17 cellular contexts compared by ENCODE assay signal in the genomic region with DNA sequence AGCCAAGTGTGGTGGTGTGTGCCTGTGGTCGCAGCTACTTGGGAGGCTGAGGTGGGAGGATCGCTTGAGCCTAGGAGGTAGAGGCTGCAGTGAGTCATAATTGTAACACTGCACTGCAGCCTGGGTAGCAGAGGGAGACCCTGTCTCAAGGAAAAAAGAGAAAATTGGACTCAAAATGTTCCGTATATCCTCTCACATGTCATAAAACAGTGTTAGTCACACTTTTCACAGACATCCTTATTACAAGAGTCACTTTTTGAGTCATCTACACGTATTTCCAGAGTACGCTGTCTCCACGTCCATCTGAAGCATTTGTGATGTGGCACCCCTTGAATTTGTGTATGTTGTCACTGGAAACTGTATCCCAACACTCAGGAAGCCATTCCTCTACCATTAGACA.
DNase-seq lines count a peak whose midpoint lies in the region; ATAC-seq and TF ChIP-seq lines count a peak whose summit lies in the region.
"Had no signal": no experiment of that assay in that cellular context is flagged by ENCODE, and none has a peak within 500 bp of the region (broad histone marks: within the 10 kb centered on the region; RNA-seq: fewer than 3 reads in every experiment).

No MANE protein-coding gene starts in this region.

- in situ Hi-C loops in Panc1 (cut with HindIII; ENCODE audit: low pct_unique_long_range_greater_than_20kb, low sequenced_read_pairs), result no loop called here

- POLR2A ChIA-PET in Panc1 (lab: Charles Lee), result no interaction called here

- H3K4me1 ChIP-seq in Panc1 (ENCODE audit: control insufficient read depth, insufficient read depth, low read length), result no peaks in the 10 kb centered on the region; the same call in 1 of the 2 replicates
- H3K4me1 ChIP-seq: HAP-1 had no signal

- no peak for DNase-seq in activated naive CD4-positive, alpha-beta T cell treated with anti-CD3 and anti-CD28 coated beads, Interleukin-2, amount 50 U/mL, for 72 hours (ENCODE audit: low spot score in 2 of 2)
- DNase-seq in activated naive CD4-positive, alpha-beta T cell treated with anti-CD3 and anti-CD28 coated beads for 36 hours, result no peak
- DNase-seq in Panc1 (ENCODE audit: low read depth, low spot score), result peak; percentile 42
- DNase-seq in dermis blood vessel endothelial cell, result peak; percentile 71
- DNase-seq in stimulated activated naive B cell treated with anti-CD40 and anti-IgM and Interleukin-4, amounts not matched to agents 10 μg/mL and 1 μg/mL and 100 μg/mL, for 72 hours, result no peak
- no peak for DNase-seq in ecto neural progenitor cell (ENCODE audit: low spot score)
- DNase-seq in left ventricle myocardium superior, result no peak
- DNase-seq: activated CD8-positive, alpha-beta memory T cell treated with anti-CD3 and anti-CD28 coated beads, Interleukin-2, amount 50 U/mL, for 4 hours; MV-4-11; NCI-H82; stimulated activated CD4-positive, alpha-beta T cell treated with anti-CD3 and anti-CD28 coated beads, Interleukin-2, amount 100 ng/mL, for 24 hours; stomach had no signal

- intact Hi-C loops in activated naive CD4-positive, alpha-beta T cell treated with anti-CD3 and anti-CD28 coated beads for 36 hours (cut with micrococcal nuclease), result no loop called here
- intact Hi-C loops in Panc1 (cut with micrococcal nuclease; ENCODE audit: unreplicated experiment), result no loop called here
- intact Hi-C loops in left ventricle myocardium superior (cut with micrococcal nuclease), result no loop called here

- peaks cover 2% of the 10 kb centered on the region for H3K4me1 Mint-ChIP-seq in activated naive CD4-positive, alpha-beta T cell treated with anti-CD3 and anti-CD28 coated beads for 36 hours (ENCODE audit: low read depth)
- peaks cover 49 to 58% of the 10 kb centered on the region in 2 donors for H3K4me1 Mint-ChIP-seq in stimulated activated naive B cell treated with anti-CD40 and anti-IgM and Interleukin-4, amounts not matched to agents 10 μg/mL and 1 μg/mL and 100 μg/mL, for 72 hours

- no peak overlapping the region for H3K4me3 Mint-ChIP-seq in activated naive CD4-positive, alpha-beta T cell treated with anti-CD3 and anti-CD28 coated beads for 36 hours
- H3K4me3 Mint-ChIP-seq in stimulated activated naive B cell treated with anti-CD40 and anti-IgM and Interleukin-4, amounts not matched to agents 10 μg/mL and 1 μg/mL and 100 μg/mL, for 72 hours, result no peak overlapping the region

- no peak for TF ChIP-seq CTCF in Panc1 (IDR thresholded peaks at IDR 0.05)

- no peak overlapping the region for H3K27ac Mint-ChIP-seq in activated naive CD4-positive, alpha-beta T cell treated with anti-CD3 and anti-CD28 coated beads, Interleukin-2, amount 50 U/mL, for 72 hours
- H3K27ac Mint-ChIP-seq in activated naive CD4-positive, alpha-beta T cell treated with anti-CD3 and anti-CD28 coated beads for 36 hours, result no peak overlapping the region
- peak overlapping the region; percentile 47 for H3K27ac Mint-ChIP-seq in stimulated activated naive B cell treated with anti-CD40 and anti-IgM and Interleukin-4, amounts not matched to agents 10 μg/mL and 1 μg/mL and 100 μg/mL, for 72 hours

- CTCF ChIA-PET in activated naive CD4-positive, alpha-beta T cell treated with anti-CD3 and anti-CD28 coated beads for 36 hours (lab: Charles Lee), result no interaction called here
- CTCF ChIA-PET in Panc1 (lab: Charles Lee), result no interaction called here

- H3K27me3 ChIP-seq in Panc1 (ENCODE audit: control insufficient read depth, insufficient read depth, low read length), result no peaks in the 10 kb centered on the region
- H3K27me3 ChIP-seq: BLaER1 treated with 17β-estradiol and CSF1 and Interleukin-3, amounts not matched to agents 10 nM and 100 nM; cardiac muscle cell; stomach had no signal

- TSS peak; percentile 14 for BruUV-seq in Panc1 (replicated peaks; lab: Mats Ljungman, UMichigan)

- H3K36me3 ChIP-seq in Panc1 (ENCODE audit: control insufficient read depth, insufficient read depth, low read length), result no peaks in the 10 kb centered on the region
- H3K36me3 ChIP-seq: cardiac muscle cell, HAP-1, stomach had no signal

- H3K9me3 Mint-ChIP-seq in activated naive CD4-positive, alpha-beta T cell treated with anti-CD3 and anti-CD28 coated beads, Interleukin-2, amount 50 U/mL, for 72 hours, result no peaks in the 10 kb centered on the region
- H3K9me3 Mint-ChIP-seq in activated naive CD4-positive, alpha-beta T cell treated with anti-CD3 and anti-CD28 coated beads for 36 hours, result peaks cover 3% of the 10 kb centered on the region
- H3K9me3 Mint-ChIP-seq in stimulated activated naive B cell treated with anti-CD40 and anti-IgM and Interleukin-4, amounts not matched to agents 10 μg/mL and 1 μg/mL and 100 μg/mL, for 72 hours, result peaks cover 2 to 3% of the 10 kb centered on the region in 2 donors

- no peak overlapping the region for H3K4me3 ChIP-seq in Panc1 (ENCODE audit: low read depth in 2 of 2, low read length in 2 of 2)
- H3K4me3 ChIP-seq: BLaER1 treated with 17β-estradiol and CSF1 and Interleukin-3, amounts not matched to agents 10 nM and 100 nM; cardiac muscle cell; HAP-1; stomach had no signal

- ATAC-seq in activated naive CD4-positive, alpha-beta T cell treated with anti-CD3 and anti-CD28 coated beads, Interleukin-2, amount 50 U/mL, for 72 hours, result peak; percentile 88 to 93
- ATAC-seq in Panc1 (peak; percentile 51; the same call in 1 of the 2 replicates), HG03460 (IDR thresholded peaks at IDR 0.05; ENCODE audit: unreplicated experiment) (no peak), left ventricle myocardium superior (no peak)
- ATAC-seq in stimulated activated naive B cell treated with anti-CD40 and anti-IgM and Interleukin-4, amounts not matched to agents 10 μg/mL and 1 μg/mL and 100 μg/mL, for 72 hours (replicated peaks), result peak in 1 of 2 donors; percentile 41
- ATAC-seq: left lobe of liver had no signal

- no peaks in the 10 kb centered on the region for H3K27me3 Mint-ChIP-seq in activated naive CD4-positive, alpha-beta T cell treated with anti-CD3 and anti-CD28 coated beads for 36 hours (ENCODE audit: low read depth)
- H3K27me3 Mint-ChIP-seq in stimulated activated naive B cell treated with anti-CD40 and anti-IgM and Interleukin-4, amounts not matched to agents 10 μg/mL and 1 μg/mL and 100 μg/mL, for 72 hours, result no peaks in the 10 kb centered on the region

- H3K9me3 ChIP-seq in Panc1 (ENCODE audit: control insufficient read depth, insufficient read depth, low read depth, low read length), result no peaks in the 10 kb centered on the region
- H3K9me3 ChIP-seq: stomach had no signal

- no peak overlapping the region for H3K27ac ChIP-seq in Panc1 (ENCODE audit: low read length)
- H3K27ac ChIP-seq: BLaER1 treated with 17β-estradiol and CSF1 and Interleukin-3, amounts not matched to agents 10 nM and 100 nM; cardiac muscle cell; stomach had no signal

- peaks cover 0 to 5% of the 10 kb centered on the region in 2 donors for H3K36me3 Mint-ChIP-seq in activated naive CD4-positive, alpha-beta T cell treated with anti-CD3 and anti-CD28 coated beads, Interleukin-2, amount 50 U/mL, for 72 hours
- no peaks in the 10 kb centered on the region for H3K36me3 Mint-ChIP-seq in activated naive CD4-positive, alpha-beta T cell treated with anti-CD3 and anti-CD28 coated beads for 36 hours (ENCODE audit: low read depth)
- peaks cover 37 to 51% of the 10 kb centered on the region in 2 donors for H3K36me3 Mint-ChIP-seq in stimulated activated naive B cell treated with anti-CD40 and anti-IgM and Interleukin-4, amounts not matched to agents 10 μg/mL and 1 μg/mL and 100 μg/mL, for 72 hours

Comparison
In these comparisons a context has a peak if more than half of its experiments do, and no peak if none do; other contexts are left out.
1. ATAC-seq: peak in activated naive CD4-positive, alpha-beta T cell treated with anti-CD3 and anti-CD28 coated beads, Interleukin-2, amount 50 U/mL, for 72 hours (2 of 2) and Panc1 (single experiment); none in HG03460 (single experiment) and left ventricle myocardium superior (single experiment).
2. DNase-seq: peak in Panc1 (single experiment) and dermis blood vessel endothelial cell (single experiment); none in activated naive CD4-positive, alpha-beta T cell treated with anti-CD3 and anti-CD28 coated beads, Interleukin-2, amount 50 U/mL, for 72 hours (0 of 2), activated naive CD4-positive, alpha-beta T cell treated with anti-CD3 and anti-CD28 coated beads for 36 hours (single experiment), stimulated activated naive B cell treated with anti-CD40 and anti-IgM and Interleukin-4, amounts not matched to agents 10 μg/mL and 1 μg/mL and 100 μg/mL, for 72 hours (single experiment), ecto neural progenitor cell (single experiment) and left ventricle myocardium superior (single experiment).